2 cellular contexts compared by ENCODE assay signal in the genomic region with DNA sequence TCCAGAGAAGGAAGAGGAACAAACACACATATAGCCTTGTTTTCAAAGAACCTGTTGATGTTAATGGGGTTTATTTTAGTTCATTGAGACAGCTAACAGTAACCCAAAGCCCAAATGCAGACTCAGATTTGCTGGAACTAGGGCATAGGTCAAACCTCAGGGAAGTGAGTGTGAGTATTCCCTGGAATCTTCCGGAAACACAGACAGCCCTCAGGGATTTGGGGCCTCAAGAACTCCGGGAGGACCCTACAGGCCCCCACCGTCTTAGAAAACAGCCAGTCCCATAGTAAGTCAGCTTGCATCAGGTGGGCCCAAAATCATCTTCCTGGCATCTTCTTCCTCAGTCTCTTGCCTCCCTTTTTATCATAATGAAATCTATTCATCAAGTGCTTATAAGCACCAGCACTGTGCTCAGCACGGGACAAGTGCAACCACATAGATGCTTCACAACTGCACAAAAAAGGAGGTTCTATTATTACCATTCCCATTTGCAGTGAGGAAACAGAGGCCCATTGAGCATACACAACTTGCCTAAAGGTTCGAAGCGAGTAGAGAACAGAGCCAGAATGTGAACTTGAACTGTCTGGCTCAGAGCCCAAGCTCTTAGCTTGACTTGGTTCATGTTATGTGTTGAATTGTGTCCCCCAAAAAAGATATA.
TF ChIP-seq lines count a peak whose summit lies in the region.

No MANE protein-coding gene starts in this region.

TF ChIP-seq in GM23338, 12 proteins besides CTCF, POLR2A, EP300 and RAD21 (continues in another document):
- TF ChIP-seq ZNF114 (CRISPR knock-in tag; IDR thresholded peaks at IDR 0.05) (no peak), ZNF331 (CRISPR knock-in tag; IDR thresholded peaks at IDR 0.05; ENCODE audit: low read depth) (no peak), NANOG (IDR thresholded peaks at IDR 0.05; ENCODE audit: borderline replicate concordance) (no peak), JUNB (IDR thresholded peaks at IDR 0.05; ENCODE audit: unreplicated experiment) (no peak), ZNF462 (CRISPR knock-in tag; IDR thresholded peaks at IDR 0.05) (no peak), EZH2 (IDR thresholded peaks at IDR 0.05; ENCODE audit: low read depth, unreplicated experiment) (no peak), POLR2AphosphoS5 (IDR thresholded peaks at IDR 0.05; ENCODE audit: low read depth) (no peak), EZH2phosphoT487 (IDR thresholded peaks at IDR 0.05; ENCODE audit: unreplicated experiment) (no peak), STAT1 (IDR thresholded peaks at IDR 0.05; ENCODE audit: unreplicated experiment) (no peak), CREB1 (CRISPR knock-in tag; IDR thresholded peaks at IDR 0.05; ENCODE audit: low read depth) (no peak)
- TF ChIP-seq, protein P1, sequence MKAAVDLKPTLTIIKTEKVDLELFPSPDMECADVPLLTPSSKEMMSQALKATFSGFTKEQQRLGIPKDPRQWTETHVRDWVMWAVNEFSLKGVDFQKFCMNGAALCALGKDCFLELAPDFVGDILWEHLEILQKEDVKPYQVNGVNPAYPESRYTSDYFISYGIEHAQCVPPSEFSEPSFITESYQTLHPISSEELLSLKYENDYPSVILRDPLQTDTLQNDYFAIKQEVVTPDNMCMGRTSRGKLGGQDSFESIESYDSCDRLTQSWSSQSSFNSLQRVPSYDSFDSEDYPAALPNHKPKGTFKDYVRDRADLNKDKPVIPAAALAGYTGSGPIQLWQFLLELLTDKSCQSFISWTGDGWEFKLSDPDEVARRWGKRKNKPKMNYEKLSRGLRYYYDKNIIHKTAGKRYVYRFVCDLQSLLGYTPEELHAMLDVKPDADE (IDR thresholded peaks at IDR 0.05): no peak

TF ChIP-seq in H1, 55 proteins besides CTCF, POLR2A, EP300 and RAD21:
- no peak for TF ChIP-seq KDM5A (IDR thresholded peaks at IDR 0.05; ENCODE audit: low read length)
